ENCODE assay signal across 1 cellular context in the genomic region with DNA sequence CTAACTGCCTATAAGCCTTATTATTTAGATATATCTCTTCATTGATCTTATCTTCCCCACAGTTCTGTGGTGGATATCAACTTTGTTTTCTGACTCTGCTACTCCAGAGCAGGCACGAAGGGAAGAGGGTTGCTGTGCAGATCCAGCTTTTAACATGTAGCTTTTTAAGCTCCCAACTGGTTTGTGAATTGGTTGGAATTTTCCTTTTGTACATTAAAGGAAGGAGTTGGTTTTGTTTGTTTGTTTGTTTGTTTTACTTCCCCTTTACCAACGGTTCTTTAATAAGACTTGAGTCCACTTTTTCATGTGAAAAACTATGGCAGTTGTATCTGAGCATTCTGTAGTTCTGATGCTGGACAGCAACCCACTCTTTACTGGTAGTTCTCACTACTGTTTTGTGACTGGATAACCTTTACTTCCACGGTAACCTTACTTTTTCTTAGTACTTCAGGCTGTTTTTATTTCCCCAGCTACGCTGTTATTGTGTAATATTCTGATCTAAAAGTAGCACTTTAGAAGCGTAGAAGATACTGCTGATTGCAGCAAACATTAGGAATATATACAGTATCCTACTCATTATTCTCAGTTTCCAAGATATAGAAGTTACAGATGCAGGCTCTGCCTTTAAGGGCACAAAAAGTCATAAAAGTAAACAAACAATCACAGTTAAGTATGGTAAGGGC.
TF ChIP-seq lines count a peak whose summit lies in the region.

No MANE protein-coding gene starts in this region.

TF ChIP-seq in GM23338, 12 proteins besides CTCF, POLR2A, EP300 and RAD21 (continued from another document):
- TF ChIP-seq, protein P1, sequence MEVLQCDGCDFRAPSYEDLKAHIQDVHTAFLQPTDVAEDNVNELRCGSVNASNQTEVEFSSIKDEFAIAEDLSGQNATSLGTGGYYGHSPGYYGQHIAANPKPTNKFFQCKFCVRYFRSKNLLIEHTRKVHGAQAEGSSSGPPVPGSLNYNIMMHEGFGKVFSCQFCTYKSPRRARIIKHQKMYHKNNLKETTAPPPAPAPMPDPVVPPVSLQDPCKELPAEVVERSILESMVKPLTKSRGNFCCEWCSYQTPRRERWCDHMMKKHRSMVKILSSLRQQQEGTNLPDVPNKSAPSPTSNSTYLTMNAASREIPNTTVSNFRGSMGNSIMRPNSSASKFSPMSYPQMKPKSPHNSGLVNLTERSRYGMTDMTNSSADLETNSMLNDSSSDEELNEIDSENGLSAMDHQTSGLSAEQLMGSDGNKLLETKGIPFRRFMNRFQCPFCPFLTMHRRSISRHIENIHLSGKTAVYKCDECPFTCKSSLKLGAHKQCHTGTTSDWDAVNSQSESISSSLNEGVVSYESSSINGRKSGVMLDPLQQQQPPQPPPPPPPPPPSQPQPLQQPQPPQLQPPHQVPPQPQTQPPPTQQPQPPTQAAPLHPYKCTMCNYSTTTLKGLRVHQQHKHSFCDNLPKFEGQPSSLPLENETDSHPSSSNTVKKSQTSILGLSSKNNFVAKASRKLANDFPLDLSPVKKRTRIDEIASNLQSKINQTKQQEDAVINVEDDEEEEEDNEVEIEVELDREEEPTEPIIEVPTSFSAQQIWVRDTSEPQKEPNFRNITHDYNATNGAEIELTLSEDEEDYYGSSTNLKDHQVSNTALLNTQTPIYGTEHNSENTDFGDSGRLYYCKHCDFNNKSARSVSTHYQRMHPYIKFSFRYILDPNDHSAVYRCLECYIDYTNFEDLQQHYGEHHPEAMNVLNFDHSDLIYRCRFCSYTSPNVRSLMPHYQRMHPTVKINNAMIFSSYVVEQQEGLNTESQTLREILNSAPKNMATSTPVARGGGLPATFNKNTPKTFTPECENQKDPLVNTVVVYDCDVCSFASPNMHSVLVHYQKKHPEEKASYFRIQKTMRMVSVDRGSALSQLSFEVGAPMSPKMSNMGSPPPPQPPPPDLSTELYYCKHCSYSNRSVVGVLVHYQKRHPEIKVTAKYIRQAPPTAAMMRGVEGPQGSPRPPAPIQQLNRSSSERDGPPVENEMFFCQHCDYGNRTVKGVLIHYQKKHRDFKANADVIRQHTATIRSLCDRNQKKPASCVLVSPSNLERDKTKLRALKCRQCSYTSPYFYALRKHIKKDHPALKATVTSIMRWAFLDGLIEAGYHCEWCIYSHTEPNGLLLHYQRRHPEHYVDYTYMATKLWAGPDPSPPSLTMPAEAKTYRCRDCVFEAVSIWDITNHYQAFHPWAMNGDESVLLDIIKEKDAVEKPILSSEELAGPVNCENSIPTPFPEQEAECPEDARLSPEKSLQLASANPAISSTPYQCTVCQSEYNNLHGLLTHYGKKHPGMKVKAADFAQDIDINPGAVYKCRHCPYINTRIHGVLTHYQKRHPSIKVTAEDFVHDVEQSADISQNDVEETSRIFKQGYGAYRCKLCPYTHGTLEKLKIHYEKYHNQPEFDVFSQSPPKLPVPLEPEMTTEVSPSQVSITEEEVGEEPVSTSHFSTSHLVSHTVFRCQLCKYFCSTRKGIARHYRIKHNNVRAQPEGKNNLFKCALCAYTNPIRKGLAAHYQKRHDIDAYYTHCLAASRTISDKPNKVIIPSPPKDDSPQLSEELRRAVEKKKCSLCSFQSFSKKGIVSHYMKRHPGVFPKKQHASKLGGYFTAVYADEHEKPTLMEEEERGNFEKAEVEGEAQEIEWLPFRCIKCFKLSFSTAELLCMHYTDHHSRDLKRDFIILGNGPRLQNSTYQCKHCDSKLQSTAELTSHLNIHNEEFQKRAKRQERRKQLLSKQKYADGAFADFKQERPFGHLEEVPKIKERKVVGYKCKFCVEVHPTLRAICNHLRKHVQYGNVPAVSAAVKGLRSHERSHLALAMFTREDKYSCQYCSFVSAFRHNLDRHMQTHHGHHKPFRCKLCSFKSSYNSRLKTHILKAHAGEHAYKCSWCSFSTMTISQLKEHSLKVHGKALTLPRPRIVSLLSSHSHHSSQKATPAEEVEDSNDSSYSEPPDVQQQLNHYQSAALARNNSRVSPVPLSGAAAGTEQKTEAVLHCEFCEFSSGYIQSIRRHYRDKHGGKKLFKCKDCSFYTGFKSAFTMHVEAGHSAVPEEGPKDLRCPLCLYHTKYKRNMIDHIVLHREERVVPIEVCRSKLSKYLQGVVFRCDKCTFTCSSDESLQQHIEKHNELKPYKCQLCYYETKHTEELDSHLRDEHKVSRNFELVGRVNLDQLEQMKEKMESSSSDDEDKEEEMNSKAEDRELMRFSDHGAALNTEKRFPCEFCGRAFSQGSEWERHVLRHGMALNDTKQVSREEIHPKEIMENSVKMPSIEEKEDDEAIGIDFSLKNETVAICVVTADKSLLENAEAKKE (CRISPR knock-in tag; IDR thresholded peaks at IDR 0.05) = no peak
- TF ChIP-seq, protein P2, sequence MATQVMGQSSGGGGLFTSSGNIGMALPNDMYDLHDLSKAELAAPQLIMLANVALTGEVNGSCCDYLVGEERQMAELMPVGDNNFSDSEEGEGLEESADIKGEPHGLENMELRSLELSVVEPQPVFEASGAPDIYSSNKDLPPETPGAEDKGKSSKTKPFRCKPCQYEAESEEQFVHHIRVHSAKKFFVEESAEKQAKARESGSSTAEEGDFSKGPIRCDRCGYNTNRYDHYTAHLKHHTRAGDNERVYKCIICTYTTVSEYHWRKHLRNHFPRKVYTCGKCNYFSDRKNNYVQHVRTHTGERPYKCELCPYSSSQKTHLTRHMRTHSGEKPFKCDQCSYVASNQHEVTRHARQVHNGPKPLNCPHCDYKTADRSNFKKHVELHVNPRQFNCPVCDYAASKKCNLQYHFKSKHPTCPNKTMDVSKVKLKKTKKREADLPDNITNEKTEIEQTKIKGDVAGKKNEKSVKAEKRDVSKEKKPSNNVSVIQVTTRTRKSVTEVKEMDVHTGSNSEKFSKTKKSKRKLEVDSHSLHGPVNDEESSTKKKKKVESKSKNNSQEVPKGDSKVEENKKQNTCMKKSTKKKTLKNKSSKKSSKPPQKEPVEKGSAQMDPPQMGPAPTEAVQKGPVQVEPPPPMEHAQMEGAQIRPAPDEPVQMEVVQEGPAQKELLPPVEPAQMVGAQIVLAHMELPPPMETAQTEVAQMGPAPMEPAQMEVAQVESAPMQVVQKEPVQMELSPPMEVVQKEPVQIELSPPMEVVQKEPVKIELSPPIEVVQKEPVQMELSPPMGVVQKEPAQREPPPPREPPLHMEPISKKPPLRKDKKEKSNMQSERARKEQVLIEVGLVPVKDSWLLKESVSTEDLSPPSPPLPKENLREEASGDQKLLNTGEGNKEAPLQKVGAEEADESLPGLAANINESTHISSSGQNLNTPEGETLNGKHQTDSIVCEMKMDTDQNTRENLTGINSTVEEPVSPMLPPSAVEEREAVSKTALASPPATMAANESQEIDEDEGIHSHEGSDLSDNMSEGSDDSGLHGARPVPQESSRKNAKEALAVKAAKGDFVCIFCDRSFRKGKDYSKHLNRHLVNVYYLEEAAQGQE (IDR thresholded peaks at IDR 0.05; ENCODE audit: unreplicated experiment) = peak; percentile 39
- no peak for TF ChIP-seq NANOG (IDR thresholded peaks at IDR 0.05; ENCODE audit: borderline replicate concordance)
